ENCODE assay signal across 9 cellular contexts in genomic region chr9:120578614-120579013, GRCh38. TPM values are rescaled to one million over a fixed set of nuclear protein-coding genes. Genes with fewer than 3 reads are reported as not detected.
DNase-seq lines count a peak whose midpoint lies in the region; ATAC-seq and TF ChIP-seq lines count a peak whose summit lies in the region.
"Had no signal": no experiment of that assay in that cellular context is flagged by ENCODE, and none has a peak within 500 bp of the region (broad histone marks: within the 10 kb centered on the region; RNA-seq: fewer than 3 reads in every experiment).

No MANE protein-coding gene starts in this region.

- H3K27ac ChIP-seq in OCI-LY7 (ENCODE audit: low read depth, low read length, poor library complexity, severe bottlenecking) (no peak overlapping the region), heart right ventricle (no peak overlapping the region)

- peaks cover 43% of the 10 kb centered on the region for H3K4me1 Mint-ChIP-seq in activated CD8-positive, alpha-beta memory T cell treated with anti-CD3 and anti-CD28 coated beads, Interleukin-2, amount 10 ng/mL, durations not matched to agents 7 days and 5 days
- H3K4me1 Mint-ChIP-seq in stimulated activated effector memory CD8-positive, alpha-beta T cell treated with anti-CD3 and anti-CD28 coated beads, Interleukin-12 subunit alpha, Interleukin-12 subunit beta, amount 100 ng/mL, for 72 hours, result peaks cover 50% of the 10 kb centered on the region

- peak overlapping the region; percentile 96 for H3K4me3 Mint-ChIP-seq in activated CD8-positive, alpha-beta memory T cell treated with anti-CD3 and anti-CD28 coated beads, Interleukin-2, amount 10 ng/mL, durations not matched to agents 7 days and 5 days
- H3K4me3 Mint-ChIP-seq in stimulated activated effector memory CD8-positive, alpha-beta T cell treated with anti-CD3 and anti-CD28 coated beads, Interleukin-12 subunit alpha, Interleukin-12 subunit beta, amount 100 ng/mL, for 72 hours, result peak overlapping the region; percentile 97

- intact Hi-C loops in OCI-LY7 (cut with micrococcal nuclease; ENCODE audit: unreplicated experiment), result no loop called here
- intact Hi-C loops in heart right ventricle (cut with DNase I), result loop anchor here in 1 of 10 donors (10.0 kb wide), 1 partner anchor 1524 kb away; no protein-coding TSS in a partner anchor

- H3K36me3 Mint-ChIP-seq in activated CD8-positive, alpha-beta memory T cell treated with anti-CD3 and anti-CD28 coated beads, Interleukin-2, amount 10 ng/mL, durations not matched to agents 7 days and 5 days, result peaks cover 26% of the 10 kb centered on the region
- peaks cover 34% of the 10 kb centered on the region for H3K36me3 Mint-ChIP-seq in stimulated activated effector memory CD8-positive, alpha-beta T cell treated with anti-CD3 and anti-CD28 coated beads, Interleukin-12 subunit alpha, Interleukin-12 subunit beta, amount 100 ng/mL, for 72 hours

- H3K36me3 ChIP-seq in OCI-LY7 (ENCODE audit: insufficient read depth, low read length) (peaks cover 25% of the 10 kb centered on the region), heart right ventricle (peaks cover 0 to 13% (median 0%) of the 10 kb centered on the region in 9 donors)

- H3K79me2 ChIP-seq in OCI-LY7 (ENCODE audit: insufficient read depth, low read depth, low read length), result peaks cover 62% of the 10 kb centered on the region

- CTCF ChIA-PET in activated CD8-positive, alpha-beta memory T cell treated with anti-CD3 and anti-CD28 coated beads, Interleukin-2, amount 10 ng/mL, durations not matched to agents 7 days and 5 days (lab: Charles Lee), result no interaction called here
- CTCF ChIA-PET in OCI-LY7 (lab: Charles Lee; ENCODE audit: unreplicated experiment), result no interaction called here

- peak overlapping the region; percentile 95 for H3K4me2 ChIP-seq in OCI-LY7 (ENCODE audit: low read length)

- no peaks in the 10 kb centered on the region for H3K27me3 Mint-ChIP-seq in activated CD8-positive, alpha-beta memory T cell treated with anti-CD3 and anti-CD28 coated beads, Interleukin-2, amount 10 ng/mL, durations not matched to agents 7 days and 5 days

- H2AFZ ChIP-seq in OCI-LY7 (ENCODE audit: low read length), result no peak overlapping the region

- 92 to 95% methylated on average over 8 of the region's 8 CpGs for WGBS in heart right ventricle, 2 donors

- no peak for DNase-seq in activated CD8-positive, alpha-beta memory T cell treated with anti-CD3 and anti-CD28 coated beads, Interleukin-2, amount 10 ng/mL, durations not matched to agents 7 days and 5 days
- no peak for DNase-seq in activated CD8-positive, alpha-beta memory T cell treated with anti-CD3 and anti-CD28 coated beads, Interleukin-2, amount 50 U/mL, for 4 hours
- DNase-seq in OCI-LY7 (ENCODE audit: low spot score) (no peak), epithelial cell of proximal tubule (ENCODE audit: low read depth) (no peak), heart right ventricle (no peak), KG1 (lab: John Stamatoyannopoulos, UW) (no peak)
- no peak for DNase-seq in stimulated activated effector memory CD8-positive, alpha-beta T cell treated with anti-CD3 and anti-CD28 coated beads, Interleukin-12 subunit alpha, Interleukin-12 subunit beta, amount 100 ng/mL, for 72 hours (ENCODE audit: low spot score in 2 of 2)
- DNase-seq: caudate nucleus had no signal

- peak overlapping the region; percentile 93 for H3K27ac Mint-ChIP-seq in activated CD8-positive, alpha-beta memory T cell treated with anti-CD3 and anti-CD28 coated beads, Interleukin-2, amount 10 ng/mL, durations not matched to agents 7 days and 5 days
- peak overlapping the region; percentile 99 for H3K27ac Mint-ChIP-seq in stimulated activated effector memory CD8-positive, alpha-beta T cell treated with anti-CD3 and anti-CD28 coated beads, Interleukin-12 subunit alpha, Interleukin-12 subunit beta, amount 100 ng/mL, for 72 hours

- ATAC-seq in activated CD8-positive, alpha-beta memory T cell treated with anti-CD3 and anti-CD28 coated beads, Interleukin-2, amount 10 ng/mL, durations not matched to agents 7 days and 5 days, result no peak
- ATAC-seq in stimulated activated effector memory CD8-positive, alpha-beta T cell treated with anti-CD3 and anti-CD28 coated beads, Interleukin-12 subunit alpha, Interleukin-12 subunit beta, amount 100 ng/mL, for 72 hours, result no peak
- ATAC-seq in heart right ventricle (no peak), HG03469 (IDR thresholded peaks at IDR 0.05; ENCODE audit: unreplicated experiment) (no peak)

- no peaks in the 10 kb centered on the region for H3K9me3 Mint-ChIP-seq in activated CD8-positive, alpha-beta memory T cell treated with anti-CD3 and anti-CD28 coated beads, Interleukin-2, amount 10 ng/mL, durations not matched to agents 7 days and 5 days (ENCODE audit: low read depth)
- peaks cover 2% of the 10 kb centered on the region for H3K9me3 Mint-ChIP-seq in stimulated activated effector memory CD8-positive, alpha-beta T cell treated with anti-CD3 and anti-CD28 coated beads, Interleukin-12 subunit alpha, Interleukin-12 subunit beta, amount 100 ng/mL, for 72 hours

- no peaks in the 10 kb centered on the region for H3K27me3 ChIP-seq in heart right ventricle

- peaks cover 37% of the 10 kb centered on the region for H3K4me1 ChIP-seq in OCI-LY7 (ENCODE audit: insufficient read depth, low read length, poor library complexity, severe bottlenecking)
- peaks cover 0 to 23% (median 13%) of the 10 kb centered on the region in 9 donors for H3K4me1 ChIP-seq in heart right ventricle

- H4K20me1 ChIP-seq in OCI-LY7 (ENCODE audit: insufficient read depth, low read length), result no peaks in the 10 kb centered on the region

- TF ChIP-seq CTCF in OCI-LY7 (conservative IDR thresholded peaks at IDR 0.05; ENCODE audit: low read length) (no peak), epithelial cell of proximal tubule (conservative IDR thresholded peaks at IDR 0.05; ENCODE audit: low read depth, low read length) (no peak), heart right ventricle (IDR thresholded peaks at IDR 0.05) (no peak)

- H3K9me3 ChIP-seq in OCI-LY7 (ENCODE audit: low read length), result no peaks in the 10 kb centered on the region
- no peaks in the 10 kb centered on the region for H3K9me3 ChIP-seq in heart right ventricle

- POLR2A ChIA-PET in OCI-LY7 (lab: Charles Lee), result interaction anchor here (1.7 kb wide), 1 partner anchor 17 kb away, joined by 4 read pairs; no protein-coding TSS in a partner anchor

- H3K4me3 ChIP-seq in OCI-LY7 (ENCODE audit: low read depth, low read length, poor library complexity, severe bottlenecking) (peak overlapping the region; percentile 98), epithelial cell of proximal tubule (ENCODE audit: low read depth, low read length) (peak overlapping the region; percentile 98), heart right ventricle (peak overlapping the region in 4 of 10 donors; percentile 83 to 100 (median 92))

- BruUV-seq in OCI-LY7 (replicated peaks; lab: Mats Ljungman, UMichigan), result no TSS peak

- H3K9me2 ChIP-seq in OCI-LY7 (ENCODE audit: insufficient read depth, low read length), result no peaks in the 10 kb centered on the region

RNA-seq across cellular contexts. Expression of gene CDK5RAP2, which starts 1.4 kb away (rescaled TPM):
- 100 to 1,000 TPM in 1 of 2 experiments, 10 to 100 TPM in 1; 79.8 to 138 TPM for total RNA-seq in activated CD8-positive, alpha-beta memory T cell treated with anti-CD3 and anti-CD28 coated beads, Interleukin-2, amount 10 ng/mL, durations not matched to agents 7 days and 5 days
- 81.6 and 95.1 TPM in 2 replicates for total RNA-seq in OCI-LY7 (2014; rRNA removed; shearing (Covaris generic))
- 76.0 and 101 TPM in 2 replicates for total RNA-seq in OCI-LY7 (2022)
- 32.1 and 38.7 TPM in 2 replicates for total RNA-seq in epithelial cell of proximal tubule
- total RNA-seq in heart right ventricle, result 10 to 100 TPM; 37.9 to 80.1 (median 54.5) TPM
- 10 to 100 TPM; 21.6 to 53.0 TPM for polyA plus RNA-seq in heart right ventricle
